In genomic region chr16:29947897-29948296, GRCh38 we compare ENCODE assay signal across 1 cellular context.
TF ChIP-seq lines count a peak whose summit lies in the region.

No MANE protein-coding gene starts in this region.

TF ChIP-seq in K562, 482 proteins besides CTCF, POLR2A, EP300 and RAD21:
- TF ChIP-seq ZNF324 (CRISPR knock-in tag; IDR thresholded peaks at IDR 0.05) (peak; percentile 81), TRIM24 (IDR thresholded peaks at IDR 0.05) (peak; percentile 54 to 69), DLX4 (CRISPR knock-in tag; IDR thresholded peaks at IDR 0.05) (no peak)
